In genomic region chr7:13179011-13179574, GRCh38 we compare ENCODE assay signal across 8 cellular contexts.
DNase-seq lines count a peak whose midpoint lies in the region; ATAC-seq and TF ChIP-seq lines count a peak whose summit lies in the region.

No MANE protein-coding gene starts in this region.

- peak; percentile 48 for TF ChIP-seq CTCF in osteocyte (IDR thresholded peaks at IDR 0.05)
- TF ChIP-seq CTCF in dorsolateral prefrontal cortex (IDR thresholded peaks at IDR 0.05 in 54 of 56, conservative IDR thresholded peaks at IDR 0.05 in 2 of 56; ENCODE audit: low read depth in 1 of 56, partially characterized antibody in 56 of 56): peak in 26 of 56 donors; percentile 4 to 58 (median 28)

- H3K9me3 Mint-ChIP-seq in osteocyte (ENCODE audit: unreplicated experiment): no peaks in the 10 kb centered on the region
- H3K9me3 Mint-ChIP-seq in naive thymus-derived CD8-positive, alpha-beta T cell: no peaks in the 10 kb centered on the region

- H3K27ac ChIP-seq in dorsolateral prefrontal cortex: no peak overlapping the region

- intact Hi-C loops in dorsolateral prefrontal cortex (cut with DNase I): loop anchor here (10.0 kb wide), 1 partner anchor 494 kb away; the partner anchor contains the start of gene ARL4A (in 2 of the 2)

- H3K27me3 ChIP-seq in dorsolateral prefrontal cortex: peaks cover 0 to 10% (median 0%) of the 10 kb centered on the region in 45 donors

- no peaks in the 10 kb centered on the region for H3K4me1 Mint-ChIP-seq in osteocyte (ENCODE audit: unreplicated experiment)
- no peaks in the 10 kb centered on the region for H3K4me1 Mint-ChIP-seq in naive thymus-derived CD8-positive, alpha-beta T cell

- no peak overlapping the region for H3K4me3 Mint-ChIP-seq in osteocyte (ENCODE audit: unreplicated experiment)
- no peak overlapping the region for H3K4me3 Mint-ChIP-seq in naive thymus-derived CD8-positive, alpha-beta T cell

- DNase-seq in DMS 273 (lab: John Stamatoyannopoulos, UW; ENCODE audit: unreplicated experiment): peak; percentile 21
- no peak for DNase-seq in DMS 273 treated with DMSO at 0.1 percent for 48 hours (lab: John Stamatoyannopoulos, UW)
- peak; percentile 37 for DNase-seq in NCI-H2227 treated with DMSO at 0.1 percent for 48 hours (lab: John Stamatoyannopoulos, UW)
- peak; percentile 53 to 54 for DNase-seq in dermis microvascular lymphatic vessel endothelial cell (ENCODE audit: low read depth in 2 of 2)
- no peak for DNase-seq in osteocyte (ENCODE audit: extremely low spot score, unreplicated experiment)
- DNase-seq in dorsolateral prefrontal cortex: no peak
- no peak for DNase-seq in activated CD8-positive, alpha-beta memory T cell treated with anti-CD3 and anti-CD28 coated beads, Interleukin-2, amount 50 U/mL, for 4 hours
- DNase-seq in naive thymus-derived CD8-positive, alpha-beta T cell: no peak

- H3K36me3 Mint-ChIP-seq in osteocyte (ENCODE audit: unreplicated experiment): no peaks in the 10 kb centered on the region
- no peaks in the 10 kb centered on the region for H3K36me3 Mint-ChIP-seq in naive thymus-derived CD8-positive, alpha-beta T cell

- POLR2A ChIA-PET in naive thymus-derived CD8-positive, alpha-beta T cell (lab: Charles Lee): no interaction called here

- ATAC-seq in naive thymus-derived CD8-positive, alpha-beta T cell: no peak

- H3K27me3 Mint-ChIP-seq in osteocyte (ENCODE audit: unreplicated experiment): peaks cover 5% of the 10 kb centered on the region
- peaks cover 0 to 16% (median 4%) of the 10 kb centered on the region in 5 donors for H3K27me3 Mint-ChIP-seq in naive thymus-derived CD8-positive, alpha-beta T cell

- no peak overlapping the region for H3K27ac Mint-ChIP-seq in osteocyte (ENCODE audit: unreplicated experiment)
- no peak overlapping the region for H3K27ac Mint-ChIP-seq in naive thymus-derived CD8-positive, alpha-beta T cell

- no peak overlapping the region for H3K4me3 ChIP-seq in dorsolateral prefrontal cortex

Comparison
In these comparisons a context has a peak if more than half of its experiments do, and no peak if none do; other contexts are left out.
1. DNase-seq: peak in DMS 273 (single experiment), NCI-H2227 treated with DMSO at 0.1 percent for 48 hours (single experiment) and dermis microvascular lymphatic vessel endothelial cell (2 of 2); none in DMS 273 treated with DMSO at 0.1 percent for 48 hours (single experiment), osteocyte (single experiment), dorsolateral prefrontal cortex (0 of 10), activated CD8-positive, alpha-beta memory T cell treated with anti-CD3 and anti-CD28 coated beads, Interleukin-2, amount 50 U/mL, for 4 hours (single experiment) and naive thymus-derived CD8-positive, alpha-beta T cell (0 of 10).